Comparison of ENCODE assay signal across 22 cellular contexts in genomic region chr15:95874625-95875024, GRCh38.
DNase-seq lines count a peak whose midpoint lies in the region; ATAC-seq, FAIRE-seq and TF ChIP-seq lines count a peak whose summit lies in the region.
"Had no signal": no experiment of that assay in that cellular context is flagged by ENCODE, and none has a peak within 500 bp of the region (broad histone marks: within the 10 kb centered on the region; RNA-seq: fewer than 3 reads in every experiment).

No MANE protein-coding gene starts in this region.

- no peak for FAIRE-seq in GM19239 (lab: Jason Lieb, UNC)
- FAIRE-seq: A204.1, HepG2 had no signal

- H3K4me3 ChIP-seq in vagina (no peak overlapping the region), right lobe of liver (no peak overlapping the region)
- H3K4me3 ChIP-seq: lower lobe of right lung, prostate gland, spleen had no signal

- no peak for TF ChIP-seq CTCF in nephron (IDR thresholded peaks at IDR 0.05; ENCODE audit: unreplicated experiment in 3 of 3)
- no peak for TF ChIP-seq CTCF in vagina (IDR thresholded peaks at IDR 0.05)
- TF ChIP-seq CTCF in right lobe of liver (IDR thresholded peaks at IDR 0.05) = no peak

- H3K9me3 Mint-ChIP-seq in nephron = no peaks in the 10 kb centered on the region
- H3K9me3 Mint-ChIP-seq: T-helper 1 cell treated with Interleukin-12 subunit alpha and Interleukin-12 subunit beta and Interleukin-4 antibody, amounts not matched to agents 30 μg/mL and 1 μg/mL, for 36 hours had no signal

- H3K9me3 ChIP-seq in vagina (no peaks in the 10 kb centered on the region), right lobe of liver (no peaks in the 10 kb centered on the region)
- H3K9me3 ChIP-seq: lower lobe of right lung, prostate gland, spleen had no signal

- H3K4me1 Mint-ChIP-seq in nephron = peaks cover 45% of the 10 kb centered on the region

- intact Hi-C loops in left cardiac atrium (cut with DNase I) = no loop called here
- intact Hi-C loops in left ventricle myocardium superior (cut with micrococcal nuclease) = no loop called here
- intact Hi-C loops in vagina (cut with DNase I) = no loop called here
- intact Hi-C loops in right lobe of liver (cut with DNase I) = no loop called here

- H3K27ac ChIP-seq in vagina (peak overlapping the region; percentile 14), right lobe of liver (no peak overlapping the region)
- H3K27ac ChIP-seq: lower lobe of right lung, prostate gland, spleen, WERI-Rb-1 had no signal

- ATAC-seq in left cardiac atrium = peak; percentile 23 to 48
- no peak for ATAC-seq in left ventricle myocardium superior
- no peak for ATAC-seq in right lobe of liver
- ATAC-seq: HepG2 had no signal

- no peaks in the 10 kb centered on the region for H3K27me3 ChIP-seq in vagina
- no peaks in the 10 kb centered on the region for H3K27me3 ChIP-seq in right lobe of liver
- H3K27me3 ChIP-seq: spleen had no signal

- no peaks in the 10 kb centered on the region for H3K27me3 Mint-ChIP-seq in nephron (ENCODE audit: low read depth)
- H3K27me3 Mint-ChIP-seq: activated CD4-positive, alpha-beta memory T cell treated with anti-CD3 and anti-CD28 coated beads, Interleukin-2, amount 10 ng/mL, durations not matched to agents 7 days and 5 days; activated T-cell treated with anti-CD3 and anti-CD28 coated beads, Interleukin-2, amount 50 U/mL, for 24 hours; CD4-positive, CD25-positive, alpha-beta regulatory T cell had no signal

- TF ChIP-seq POLR2A in vagina (IDR thresholded peaks at IDR 0.05) (no peak), right lobe of liver (IDR thresholded peaks at IDR 0.05) (no peak)

- peak overlapping the region in 2 of 3 experiments; percentile 14 to 20 for H3K4me3 Mint-ChIP-seq in nephron
- H3K4me3 Mint-ChIP-seq: activated CD4-positive, alpha-beta memory T cell treated with anti-CD3 and anti-CD28 coated beads, Interleukin-2, amount 10 ng/mL, durations not matched to agents 7 days and 5 days; activated T-cell treated with anti-CD3 and anti-CD28 coated beads, Interleukin-2, amount 50 U/mL, for 24 hours; T-helper 1 cell treated with Interleukin-12 subunit alpha and Interleukin-12 subunit beta and Interleukin-4 antibody, amounts not matched to agents 30 μg/mL and 1 μg/mL, for 36 hours had no signal

- H3K4me1 ChIP-seq in vagina (no peaks in the 10 kb centered on the region), right lobe of liver (no peaks in the 10 kb centered on the region)
- H3K4me1 ChIP-seq: lower lobe of right lung, prostate gland had no signal

- H3K36me3 ChIP-seq in vagina (no peaks in the 10 kb centered on the region), right lobe of liver (no peaks in the 10 kb centered on the region)
- H3K36me3 ChIP-seq: lower lobe of right lung, prostate gland, spleen, WERI-Rb-1 had no signal

- DNase-seq in left cardiac atrium (no peak), left ventricle myocardium superior (no peak), brain pericyte (ENCODE audit: low read depth, low spot score) (peak; percentile 42), vagina (ENCODE audit: extremely low spot score in 2 of 2) (no peak), GM19239 (ENCODE audit: insufficient read length, low spot score) (no peak), NCI-H510A treated with DMSO at 0.1 percent for 48 hours (lab: John Stamatoyannopoulos, UW) (no peak), right lobe of liver (no peak)
- DNase-seq: activated CD4-positive, alpha-beta memory T cell treated with anti-CD3 and anti-CD28 coated beads, Interleukin-2, amount 10 ng/mL, durations not matched to agents 7 days and 5 days; activated naive CD4-positive, alpha-beta T cell treated with anti-CD3 and anti-CD28 coated beads, Interleukin-2, amount 50 U/mL, for 16 hours; activated T-cell treated with anti-CD3 and anti-CD28 coated beads, Interleukin-2, amount 50 U/mL, for 24 hours; erythroblast; GOT3; lower lobe of right lung; SHP77; spleen; WERI-Rb-1 had no signal

- H3K36me3 Mint-ChIP-seq in nephron (ENCODE audit: low read depth) = no peaks in the 10 kb centered on the region
- H3K36me3 Mint-ChIP-seq: CD4-positive, CD25-positive, alpha-beta regulatory T cell had no signal

- peak overlapping the region; percentile 96 to 99 (median 97) for H3K27ac Mint-ChIP-seq in nephron
- H3K27ac Mint-ChIP-seq: activated CD4-positive, alpha-beta memory T cell treated with anti-CD3 and anti-CD28 coated beads, Interleukin-2, amount 10 ng/mL, durations not matched to agents 7 days and 5 days; activated T-cell treated with anti-CD3 and anti-CD28 coated beads, Interleukin-2, amount 50 U/mL, for 24 hours; T-helper 1 cell treated with Interleukin-12 subunit alpha and Interleukin-12 subunit beta and Interleukin-4 antibody, amounts not matched to agents 30 μg/mL and 1 μg/mL, for 36 hours had no signal

Comparison
In these comparisons a context has a peak if more than half of its experiments do, and no peak if none do; other contexts are left out.
1. ATAC-seq: peak in left cardiac atrium (2 of 2); none in left ventricle myocardium superior (single experiment) and right lobe of liver (0 of 4).